23 cellular contexts compared by ENCODE assay signal in genomic region chr7:42126475-42127231, GRCh38.
"Had no signal": no experiment of that assay in that cellular context is flagged by ENCODE, and none has a peak within 500 bp of the region (broad histone marks: within the 10 kb centered on the region; RNA-seq: fewer than 3 reads in every experiment).

No MANE protein-coding gene starts in this region.

- H3K27ac ChIP-seq: ascending aorta, tibial nerve had no signal

- DNase-seq: activated CD4-positive, alpha-beta memory T cell treated with anti-CD3 and anti-CD28 coated beads, Interleukin-2, amount 10 ng/mL, durations not matched to agents 7 days and 5 days; activated CD4-positive, alpha-beta T cell treated with anti-CD3 and anti-CD28 coated beads for 48 hours; activated CD4-positive, CD25-positive, alpha-beta regulatory T cell; activated naive CD4-positive, alpha-beta T cell treated with anti-CD3 and anti-CD28 coated beads, Interleukin-2, amount 10 ng/mL, durations not matched to agents 7 days and 5 days; activated T-cell treated with anti-CD3 and anti-CD28 coated beads, Interleukin-2, amount 50 U/mL, for 1 hour; effector memory CD4-positive, alpha-beta T cell; foreskin melanocyte; glutamatergic neuron; hypothalamus; kidney; naive thymus-derived CD4-positive, alpha-beta T cell; occipital lobe; stimulated activated CD4-positive, alpha-beta T cell treated with anti-CD3 and anti-CD28 coated beads, Interleukin-12 subunit alpha, Interleukin-12 subunit beta, amount 100 ng/mL, for 4 hours; stimulated activated CD4-positive, alpha-beta T cell treated with anti-CD3 and anti-CD28 coated beads, Interleukin-1b, Interleukin-23, amount 100 ng/mL, for 48 hours; stimulated activated CD8-positive, alpha-beta memory T cell treated with anti-CD3 and anti-CD28 coated beads, Interleukin-4, amount 100 ng/mL, for 48 hours; stimulated activated naive CD4-positive, alpha-beta T cell; substantia nigra; T-helper 1 cell; T-helper 9 cell had no signal

- H3K36me3 ChIP-seq: ascending aorta had no signal

- H3K4me1 Mint-ChIP-seq: activated CD4-positive, alpha-beta memory T cell treated with anti-CD3 and anti-CD28 coated beads, Interleukin-2, amount 10 ng/mL, durations not matched to agents 7 days and 5 days; activated naive CD4-positive, alpha-beta T cell treated with anti-CD3 and anti-CD28 coated beads, Interleukin-2, amount 10 ng/mL, durations not matched to agents 7 days and 5 days had no signal

- H3K36me3 Mint-ChIP-seq: activated naive CD4-positive, alpha-beta T cell treated with anti-CD3 and anti-CD28 coated beads, Interleukin-2, amount 10 ng/mL, durations not matched to agents 7 days and 5 days; naive thymus-derived CD4-positive, alpha-beta T cell had no signal

- H3K4me3 Mint-ChIP-seq: activated CD4-positive, alpha-beta memory T cell treated with anti-CD3 and anti-CD28 coated beads, Interleukin-2, amount 10 ng/mL, durations not matched to agents 7 days and 5 days; activated naive CD4-positive, alpha-beta T cell treated with anti-CD3 and anti-CD28 coated beads, Interleukin-2, amount 10 ng/mL, durations not matched to agents 7 days and 5 days; naive thymus-derived CD4-positive, alpha-beta T cell had no signal

- H3K27ac Mint-ChIP-seq: activated CD4-positive, alpha-beta memory T cell treated with anti-CD3 and anti-CD28 coated beads, Interleukin-2, amount 10 ng/mL, durations not matched to agents 7 days and 5 days; activated naive CD4-positive, alpha-beta T cell treated with anti-CD3 and anti-CD28 coated beads, Interleukin-2, amount 10 ng/mL, durations not matched to agents 7 days and 5 days; activated T-helper 2 cell treated with anti-CD3 and anti-CD28 coated beads, Interferon-gamma antibody, Interleukin-2, Interleukin-4, amounts not matched to agents 10 μg/mL and 5 μg/mL and 100 μg/mL, durations not matched to agents 14 hours and 24 hours and 36 hours; naive thymus-derived CD4-positive, alpha-beta T cell; progenitor cell of endocrine pancreas had no signal

- H3K27me3 Mint-ChIP-seq: activated CD4-positive, alpha-beta memory T cell treated with anti-CD3 and anti-CD28 coated beads, Interleukin-2, amount 10 ng/mL, durations not matched to agents 7 days and 5 days; activated naive CD4-positive, alpha-beta T cell treated with anti-CD3 and anti-CD28 coated beads, Interleukin-2, amount 10 ng/mL, durations not matched to agents 7 days and 5 days had no signal

- H3K9me3 Mint-ChIP-seq: activated CD4-positive, alpha-beta memory T cell treated with anti-CD3 and anti-CD28 coated beads, Interleukin-2, amount 10 ng/mL, durations not matched to agents 7 days and 5 days; activated naive CD4-positive, alpha-beta T cell treated with anti-CD3 and anti-CD28 coated beads, Interleukin-2, amount 10 ng/mL, durations not matched to agents 7 days and 5 days; activated T-helper 2 cell treated with anti-CD3 and anti-CD28 coated beads, Interferon-gamma antibody, Interleukin-2, Interleukin-4, amounts not matched to agents 10 μg/mL and 5 μg/mL and 100 μg/mL, durations not matched to agents 14 hours and 24 hours and 36 hours had no signal

- H3K27me3 ChIP-seq: ascending aorta, tibial nerve had no signal

- H3K4me1 ChIP-seq: ascending aorta had no signal

- H3K4me3 ChIP-seq: ascending aorta, tibial nerve had no signal
